In the genomic region with DNA sequence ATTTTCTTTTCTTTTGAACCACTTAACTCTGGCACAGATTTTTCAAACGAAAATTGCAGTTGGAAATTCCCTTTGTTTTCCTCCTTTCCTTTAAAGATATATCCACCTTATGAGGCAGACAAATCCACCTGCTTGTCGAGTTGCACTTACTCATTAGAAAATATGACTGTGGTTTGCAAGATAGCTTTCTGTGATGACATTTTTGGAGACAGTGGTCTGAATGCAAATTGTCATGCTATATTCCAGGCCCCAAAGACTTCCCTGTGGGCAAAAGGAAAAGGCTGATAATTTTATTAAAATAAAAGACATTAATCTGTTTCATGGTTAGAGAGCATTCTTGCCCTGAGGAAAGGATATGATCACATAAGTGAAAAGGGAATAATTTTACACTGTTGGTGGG, we compare ENCODE assay signal across 29 cellular contexts.
"Had no signal": no experiment of that assay in that cellular context is flagged by ENCODE, and none has a peak within 500 bp of the region (broad histone marks: within the 10 kb centered on the region; RNA-seq: fewer than 3 reads in every experiment).

No MANE protein-coding gene starts in this region.

- H3K9me3 Mint-ChIP-seq: activated B cell treated with CpG ODN at 0.5 μM for 24 hours; activated CD4-positive, alpha-beta memory T cell treated with anti-CD3 and anti-CD28 coated beads for 36 hours had no signal

- DNase-seq: activated B cell treated with CpG ODN at 0.5 μM for 24 hours; activated CD4-positive, alpha-beta memory T cell treated with anti-CD3 and anti-CD28 coated beads for 36 hours; activated CD4-positive, alpha-beta T cell treated with anti-CD3 and anti-CD28 coated beads for 4 hours; activated CD4-positive, alpha-beta T cell treated with anti-CD3 and anti-CD28 coated beads, Interleukin-2, amount 50 U/mL, for 1 hour; activated CD4-positive, CD25-positive, alpha-beta regulatory T cell treated with anti-CD3 and anti-CD28 coated beads, Interleukin-2, amount 50 U/mL, for 72 hours; activated CD8-positive, alpha-beta memory T cell treated with anti-CD3 and anti-CD28 coated beads, Interleukin-2, amount 50 U/mL, for 48 hours; activated effector memory CD4-positive, alpha-beta T cell treated with Interleukin-2 at 50 U/mL for 16 hours; activated naive CD4-positive, alpha-beta T cell treated with anti-CD3 and anti-CD28 coated beads, Interleukin-2, amount 10 ng/mL, durations not matched to agents 7 days and 5 days; activated naive CD8-positive, alpha-beta T cell treated with anti-CD3 and anti-CD28 coated beads, Interleukin-2, amount 50 U/mL, for 24 hours; activated T-cell treated with anti-CD3 and anti-CD28 coated beads, Interleukin-2, amount 50 U/mL, for 48 hours; anterior cingulate cortex; central memory CD4-positive, alpha-beta T cell; NCI-H1048; NCI-H1105 treated with DMSO at 0.1 percent for 48 hours; NCI-H1436; NCI-H1694 treated with DMSO at 0.1 percent for 48 hours; NCI-H2029; NCI-H345; NCI-H524 treated with DMSO at 0.1 percent for 48 hours; SHP77 treated with DMSO at 0.1 percent for 48 hours; SW 1271; T-helper 1 cell; T-helper 2 cell; T-helper 9 cell had no signal

- H3K4me3 ChIP-seq: SJSA1 had no signal

- H3K9me3 ChIP-seq: SJSA1 had no signal

- H3K36me3 Mint-ChIP-seq: activated CD4-positive, alpha-beta memory T cell treated with anti-CD3 and anti-CD28 coated beads for 36 hours; activated naive CD4-positive, alpha-beta T cell treated with anti-CD3 and anti-CD28 coated beads, Interleukin-2, amount 10 ng/mL, durations not matched to agents 7 days and 5 days; activated naive CD8-positive, alpha-beta T cell; brain had no signal

- H3K27me3 ChIP-seq: SJSA1 had no signal

- ATAC-seq: activated naive CD8-positive, alpha-beta T cell treated with anti-CD3 and anti-CD28 coated beads, Interleukin-2, amount 50 U/mL, for 24 hours; Panc1 had no signal

- H3K27ac ChIP-seq: SJSA1, VCaP had no signal

- H3K27ac Mint-ChIP-seq: activated B cell treated with CpG ODN at 0.5 μM for 24 hours; activated CD4-positive, alpha-beta memory T cell treated with anti-CD3 and anti-CD28 coated beads for 36 hours; activated naive CD4-positive, alpha-beta T cell treated with anti-CD3 and anti-CD28 coated beads, Interleukin-2, amount 10 ng/mL, durations not matched to agents 7 days and 5 days; activated naive CD8-positive, alpha-beta T cell; activated naive CD8-positive, alpha-beta T cell treated with anti-CD3 and anti-CD28 coated beads, Interleukin-2, amount 50 U/mL, for 24 hours; brain had no signal

- H3K27me3 Mint-ChIP-seq: activated B cell treated with CpG ODN at 0.5 μM for 24 hours; activated naive CD4-positive, alpha-beta T cell treated with anti-CD3 and anti-CD28 coated beads, Interleukin-2, amount 10 ng/mL, durations not matched to agents 7 days and 5 days; activated naive CD8-positive, alpha-beta T cell; activated naive CD8-positive, alpha-beta T cell treated with anti-CD3 and anti-CD28 coated beads, Interleukin-2, amount 50 U/mL, for 24 hours; brain had no signal

- H3K4me3 Mint-ChIP-seq: activated B cell treated with CpG ODN at 0.5 μM for 24 hours; activated CD4-positive, alpha-beta memory T cell treated with anti-CD3 and anti-CD28 coated beads for 36 hours; activated naive CD4-positive, alpha-beta T cell treated with anti-CD3 and anti-CD28 coated beads, Interleukin-2, amount 10 ng/mL, durations not matched to agents 7 days and 5 days; activated naive CD8-positive, alpha-beta T cell; activated naive CD8-positive, alpha-beta T cell treated with anti-CD3 and anti-CD28 coated beads, Interleukin-2, amount 50 U/mL, for 24 hours; brain had no signal
